In the genomic region with DNA sequence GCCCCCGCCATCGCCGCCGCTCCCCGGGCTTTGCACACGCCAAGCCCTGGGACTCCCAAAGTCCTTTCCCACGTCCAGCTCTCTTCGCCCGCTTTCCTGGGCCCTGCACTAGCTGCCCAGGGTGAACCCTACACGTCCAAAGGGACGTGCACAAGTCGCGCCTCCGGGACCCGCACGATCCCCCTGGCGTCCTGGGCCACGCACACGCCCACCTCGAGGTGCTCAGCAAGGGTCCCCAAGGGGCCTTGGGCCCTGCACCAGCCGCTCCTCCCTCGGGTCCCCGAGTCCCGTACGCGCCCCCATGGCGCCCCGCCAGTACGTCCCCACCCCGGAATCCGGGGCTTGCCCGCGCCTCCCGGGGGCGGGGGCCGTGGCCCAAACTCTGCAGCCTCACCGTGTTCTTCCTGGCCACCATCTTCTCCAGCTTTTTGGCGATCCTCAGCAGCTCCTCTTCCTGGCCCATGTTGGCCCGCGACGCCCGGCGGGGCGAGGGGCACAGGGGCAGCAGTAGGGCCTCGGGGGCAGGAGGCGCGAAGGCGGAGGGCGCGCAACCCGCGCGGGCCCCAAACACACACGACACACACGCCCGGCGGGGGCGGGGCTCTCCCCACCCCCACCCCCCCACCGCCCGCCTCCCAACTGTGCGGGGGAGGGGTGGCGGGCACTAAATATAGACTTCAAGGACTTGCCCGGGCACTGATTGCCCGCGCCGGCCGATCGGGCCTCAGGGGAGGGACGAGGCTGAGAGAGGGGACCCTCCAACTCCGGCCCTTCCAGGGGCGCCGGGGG, we compare ENCODE assay signal across 8 cellular contexts. TPM values are rescaled to one million over a fixed set of nuclear protein-coding genes. Genes with fewer than 3 reads are reported as not detected.
DNase-seq lines count a peak whose midpoint lies in the region; ATAC-seq, FAIRE-seq and TF ChIP-seq lines count a peak whose summit lies in the region.

A gene (minus strand): TSS at position 578 of the 789 bp plus-strand sequence. CDS start 115 bp downstream, at position 463.

- no peaks in the 10 kb centered on the region for H3K4me1 ChIP-seq in H9 (ENCODE audit: insufficient read depth, low read length)

- no peak within 1 kb of the TSS for H2BK12ac ChIP-seq in H9 (ENCODE audit: insufficient read length, low read depth, low read length)

- H3K27ac ChIP-seq in H9 (ENCODE audit: insufficient read length, low read depth, low read length) = no peak within 1 kb of the TSS

- H3K56ac ChIP-seq in H9 (ENCODE audit: insufficient read length, low read depth, low read length) = no peak within 1 kb of the TSS

- no peak within 1 kb of the TSS for H2BK5ac ChIP-seq in H9 (ENCODE audit: insufficient read length, low read length)

- H3K27me3 ChIP-seq in H9 (ENCODE audit: insufficient read depth, low read length) = peaks cover 62% of the 10 kb centered on the region

- H3T11ph ChIP-seq in H9 (ENCODE audit: low read length) = no peak within 1 kb of the TSS

- H3K9me3 Mint-ChIP-seq in H9 = peaks cover under 1 to 3% of the 10 kb centered on the region in 2 experiments; a peak in 2 of 5 replicates
- H3K9me3 Mint-ChIP-seq in naive thymus-derived CD8-positive, alpha-beta T cell = no peaks in the 10 kb centered on the region

- no peak within 1 kb of the TSS for H2AK5ac ChIP-seq in H9 (ENCODE audit: insufficient read length, low read length)

- no peaks in the 10 kb centered on the region for H3K79me2 ChIP-seq in H9 (ENCODE audit: insufficient read depth, low read length)

- no peaks in the 10 kb centered on the region for H3K23me2 ChIP-seq in H9 (ENCODE audit: insufficient read length, low read depth, low read length, poor library complexity, severe bottlenecking)

- WGBS in H9 (ENCODE audit: extremely low coverage, insufficient read length, low lambda C conversion rate) = no CpG with 5 or more reads among the region's 72 CpGs

- DNase-seq in H9 = peak; percentile 44
- peak; percentile 20 to 25 for DNase-seq in activated CD4-positive, alpha-beta T cell treated with anti-CD3 and anti-CD28 coated beads, Interleukin-2, amount 50 U/mL, for 48 hours
- no peak for DNase-seq in epithelial cell of proximal tubule (ENCODE audit: low read depth)
- peak in 9 of 10 donors; percentile 9 to 67 (median 45) for DNase-seq in naive thymus-derived CD8-positive, alpha-beta T cell
- no peak for DNase-seq in urothelium cell line (ENCODE audit: low spot score)
- DNase-seq in D341Med (ENCODE audit: low spot score) = no peak

- peak; percentile 34 to 51 for ATAC-seq in naive thymus-derived CD8-positive, alpha-beta T cell
- ATAC-seq in GM19023 (IDR thresholded peaks at IDR 0.05; ENCODE audit: unreplicated experiment) = no peak
- no peak for ATAC-seq in HG02798 (IDR thresholded peaks at IDR 0.05; ENCODE audit: poor library complexity, unreplicated experiment)

- H3K18ac ChIP-seq in H9 (ENCODE audit: insufficient read length, low read depth, low read length) = no peak within 1 kb of the TSS

- no peak within 1 kb of the TSS for H4K8ac ChIP-seq in H9 (replicated peaks; ENCODE audit: insufficient read length, low read depth, low read length)

- no peaks in the 10 kb centered on the region for H3K9me3 ChIP-seq in H9 (ENCODE audit: control insufficient read depth, low read depth, low read length)

- peaks cover 7 to 13% of the 10 kb centered on the region in 2 experiments for H3K4me1 Mint-ChIP-seq in H9
- peaks cover 25 to 42% (median 34%) of the 10 kb centered on the region in 4 donors for H3K4me1 Mint-ChIP-seq in naive thymus-derived CD8-positive, alpha-beta T cell

- H3K23ac ChIP-seq in H9 (ENCODE audit: insufficient read length, low read depth, low read length) = no peak within 1 kb of the TSS

- H2BK20ac ChIP-seq in H9 (ENCODE audit: low read depth, low read length, poor library complexity, severe bottlenecking) = no peak within 1 kb of the TSS

- peak within 1 kb of the TSS; percentile 46 for H3K4me3 ChIP-seq in epithelial cell of proximal tubule (ENCODE audit: low read depth, low read length)

- H4K5ac ChIP-seq in H9 (ENCODE audit: insufficient read length, low read depth, low read length) = no peak within 1 kb of the TSS

- peak within 1 kb of the TSS; percentile 10 for H3K4me2 ChIP-seq in H9 (ENCODE audit: insufficient read depth, insufficient read length, low read length)

- no peak within 1 kb of the TSS for H2BK15ac ChIP-seq in H9 (ENCODE audit: low read depth, low read length)

- H3K36me3 Mint-ChIP-seq in H9 (ENCODE audit: insufficient read depth in 1 of 3, low read depth in 3 of 3) = peaks cover 10 to 22% (median 19%) of the 10 kb centered on the region in 3 experiments
- no peaks in the 10 kb centered on the region for H3K36me3 Mint-ChIP-seq in naive thymus-derived CD8-positive, alpha-beta T cell

- no peaks in the 10 kb centered on the region for H3K79me1 ChIP-seq in H9 (ENCODE audit: insufficient read depth, low read depth, low read length, poor library complexity, severe bottlenecking)

- POLR2A ChIA-PET in naive thymus-derived CD8-positive, alpha-beta T cell (lab: Charles Lee) = interaction anchor here (0.6 to 3.3 kb wide), 10 partner anchors 12 to 584 kb away, joined by 3 to 19 read pairs (median 4); a partner anchor contains a TSS

- H2BK120ac ChIP-seq in H9 (ENCODE audit: low read depth, low read length, poor library complexity, severe bottlenecking) = no peak within 1 kb of the TSS

- H3K27ac Mint-ChIP-seq in H9 = no peak within 1 kb of the TSS; a peak in 1 of 7 replicates
- H3K27ac Mint-ChIP-seq in naive thymus-derived CD8-positive, alpha-beta T cell = peak within 1 kb of the TSS in 9 of 10 donors; percentile 76 to 95 (median 91)

- FAIRE-seq in urothelium cell line (lab: Jason Lieb, UNC) = no peak

- H3K14ac ChIP-seq in H9 (ENCODE audit: insufficient read depth, low read length) = no peak within 1 kb of the TSS

- H3K9ac ChIP-seq in H9 (ENCODE audit: extremely low read depth, insufficient read length, low read length) = no peak within 1 kb of the TSS

- peaks cover 99% of the 10 kb centered on the region for H3K27me3 Mint-ChIP-seq in H9 (ENCODE audit: low read depth)
- H3K27me3 Mint-ChIP-seq in naive thymus-derived CD8-positive, alpha-beta T cell = peaks cover 0 to 12% (median 0%) of the 10 kb centered on the region in 5 donors

- TF ChIP-seq CTCF in H9 (conservative IDR thresholded peaks at IDR 0.05) (no peak), epithelial cell of proximal tubule (conservative IDR thresholded peaks at IDR 0.05; ENCODE audit: low read depth, low read length) (no peak)

- no peak within 1 kb of the TSS for H3K4ac ChIP-seq in H9 (ENCODE audit: low read depth, low read length)

- no peaks in the 10 kb centered on the region for H4K20me1 ChIP-seq in H9 (ENCODE audit: control insufficient read depth, insufficient read depth, insufficient read length)

- H3K4me3 Mint-ChIP-seq in H9 = peak within 1 kb of the TSS; percentile 57 to 78
- H3K4me3 Mint-ChIP-seq in naive thymus-derived CD8-positive, alpha-beta T cell = peak within 1 kb of the TSS; percentile 86 to 98 (median 92)

- no peak within 1 kb of the TSS for H4K91ac ChIP-seq in H9 (ENCODE audit: insufficient read length, low read depth, low read length)

- no peak within 1 kb of the TSS for H2AFZ ChIP-seq in H9 (ENCODE audit: low read length)

RNA-seq across cellular contexts. Expression of the gene that starts here (rescaled TPM):
- 0.29 and 0.37 TPM in 2 replicates for total RNA-seq in H9 (2021)
- total RNA-seq in epithelial cell of proximal tubule = 0.65 and 3.1 TPM in 2 replicates
- 10 to 100 TPM; 32.4 to 37.7 TPM for total RNA-seq in naive thymus-derived CD8-positive, alpha-beta T cell
- polyA plus RNA-seq in naive thymus-derived CD8-positive, alpha-beta T cell = 10 to 100 TPM; 22.5 to 44.4 (median 30.1) TPM

Comparison
In these comparisons a context has a peak if more than half of its experiments do, and no peak if none do; other contexts are left out.
1. Peak in DNase-seq and H3K4me2 ChIP-seq in H9; RNA of the gene not detected or under 1 TPM.
2. DNase-seq: peak in activated CD4-positive, alpha-beta T cell treated with anti-CD3 and anti-CD28 coated beads, Interleukin-2, amount 50 U/mL, for 48 hours (2 of 2) and naive thymus-derived CD8-positive, alpha-beta T cell (9 of 10); none in epithelial cell of proximal tubule (single experiment), urothelium cell line (single experiment) and D341Med (single experiment).
3. H3K27ac Mint-ChIP-seq: peak in naive thymus-derived CD8-positive, alpha-beta T cell (9 of 10); none in H9 (0 of 3).
4. ATAC-seq: peak in naive thymus-derived CD8-positive, alpha-beta T cell (2 of 2); none in GM19023 (single experiment) and HG02798 (single experiment).